12 cellular contexts compared by ENCODE assay signal in genomic region chr5:35876922-35877321, GRCh38. TPM values are rescaled to one million over a fixed set of nuclear protein-coding genes. Genes with fewer than 3 reads are reported as not detected.
DNase-seq lines count a peak whose midpoint lies in the region; ATAC-seq, FAIRE-seq and TF ChIP-seq lines count a peak whose summit lies in the region.
"Had no signal": no experiment of that assay in that cellular context is flagged by ENCODE, and none has a peak within 500 bp of the region (broad histone marks: within the 10 kb centered on the region; RNA-seq: fewer than 3 reads in every experiment).

No MANE protein-coding gene starts in this region.

- no peak for FAIRE-seq in small intestine (lab: Jason Lieb, UNC)
- FAIRE-seq: A549 had no signal

- peak overlapping the region; percentile 98 for H3K27ac ChIP-seq in OCI-LY1 (ENCODE audit: low read depth, low read length, poor library complexity, severe bottlenecking)
- no peak overlapping the region for H3K27ac ChIP-seq in small intestine (ENCODE audit: low read depth in 1 of 2, low read length in 1 of 2)
- no peak overlapping the region for H3K27ac ChIP-seq in SK-N-SH (ENCODE audit: low read depth in 2 of 2, low read length in 1 of 2)
- H3K27ac ChIP-seq: A549, SK-N-MC had no signal

- peaks cover 70% of the 10 kb centered on the region for H3K4me1 ChIP-seq in OCI-LY1 (ENCODE audit: insufficient read depth, low read length, severe bottlenecking)
- peaks cover 0 to 2% of the 10 kb centered on the region in 2 donors for H3K4me1 ChIP-seq in small intestine (ENCODE audit: control insufficient read depth in 2 of 2, insufficient read depth in 1 of 2, low read depth in 1 of 2, low read length in 1 of 2)
- no peaks in the 10 kb centered on the region for H3K4me1 ChIP-seq in SK-N-SH (ENCODE audit: control insufficient read depth in 1 of 2, insufficient read depth in 2 of 2, low read depth in 1 of 2, low read length in 1 of 2)
- H3K4me1 ChIP-seq: A549 had no signal

- no peak overlapping the region for H3K4me2 ChIP-seq in OCI-LY1 (ENCODE audit: low read length)
- no peak overlapping the region for H3K4me2 ChIP-seq in SK-N-SH
- H3K4me2 ChIP-seq: A549 had no signal

- peaks cover 76% of the 10 kb centered on the region for H3K36me3 ChIP-seq in OCI-LY1 (ENCODE audit: insufficient read depth, low read length)
- peaks cover 0 to 3% of the 10 kb centered on the region in 2 donors for H3K36me3 ChIP-seq in small intestine (ENCODE audit: control insufficient read depth in 2 of 2, insufficient read depth in 2 of 2, low read length in 2 of 2)
- H3K36me3 ChIP-seq in SK-N-SH (replicated peaks in 1 of 2; ENCODE audit: control insufficient read depth in 1 of 2, insufficient read depth in 2 of 2, low read length in 1 of 2), result no peaks in the 10 kb centered on the region

- CTCF ChIA-PET in SK-N-SH (lab: Yijun Ruan, JAX), result no interaction called here

- H2AFZ ChIP-seq in OCI-LY1 (ENCODE audit: low read length) (no peak overlapping the region), SK-N-SH (ENCODE audit: low read depth) (no peak overlapping the region)

- no peaks in the 10 kb centered on the region for H3K9me3 ChIP-seq in OCI-LY1 (ENCODE audit: low read length)
- H3K9me3 ChIP-seq in small intestine (ENCODE audit: control insufficient read depth, low read depth), result no peaks in the 10 kb centered on the region
- H3K9me3 ChIP-seq in SK-N-SH, result no peaks in the 10 kb centered on the region
- H3K9me3 ChIP-seq: A549 had no signal

- H3K9me2 ChIP-seq in OCI-LY1 (ENCODE audit: low read depth, low read length) (no peaks in the 10 kb centered on the region), SK-N-SH (no peaks in the 10 kb centered on the region)

- POLR2A ChIA-PET in SK-N-SH (lab: Yijun Ruan, JAX), result no interaction called here

- no peaks in the 10 kb centered on the region for H3F3A ChIP-seq in OCI-LY1 (ENCODE audit: insufficient read depth, low read length)
- no peaks in the 10 kb centered on the region for H3F3A ChIP-seq in SK-N-SH (replicated peaks; ENCODE audit: insufficient read depth)

- DNase-seq in NOMO-1 treated with dmso at 0.1 percent for 144 hours (lab: John Stamatoyannopoulos, UW; ENCODE audit: unreplicated experiment) (peak; percentile 2), NOMO-1 treated with DMSO at 0.1 percent for 48 hours (lab: John Stamatoyannopoulos, UW; ENCODE audit: unreplicated experiment) (no peak), dedifferentiated amniotic fluid mesenchymal stem cell (ENCODE audit: extremely low spot score) (peak; percentile 62), small intestine (peak; percentile 92), SK-N-SH (no peak), NCI-H1092 treated with DMSO at 0.1 percent for 48 hours (lab: John Stamatoyannopoulos, UW) (no peak)
- DNase-seq: NCI-H446 treated with DMSO at 0.1 percent for 48 hours; stimulated activated CD4-positive, alpha-beta T cell treated with anti-CD3 and anti-CD28 coated beads, Interleukin-1b, Interleukin-23, amount 100 ng/mL, for 48 hours had no signal

- WGBS in small intestine, 3 donors, result 8 to 27% (median 15%) methylated on average over 3 of the region's 3 CpGs
- WGBS in SK-N-SH (ENCODE audit: low lambda C conversion rate), result 27% methylated on average over 3 of the region's 3 CpGs

- H3K27me3 ChIP-seq in OCI-LY1 (ENCODE audit: insufficient read depth, low read length) (no peaks in the 10 kb centered on the region), small intestine (ENCODE audit: control insufficient read depth in 2 of 2, insufficient read depth in 2 of 2, low read length in 2 of 2) (no peaks in the 10 kb centered on the region), SK-N-SH (ENCODE audit: insufficient read depth) (no peaks in the 10 kb centered on the region)

- H3K9ac ChIP-seq in OCI-LY1 (ENCODE audit: low read length) (no peak overlapping the region), SK-N-SH (no peak overlapping the region)

- TF ChIP-seq RAD21 in SK-N-SH (IDR thresholded peaks at IDR 0.05; ENCODE audit: low read length), result no peak

- TF ChIP-seq CTCF in OCI-LY1 (IDR thresholded peaks at IDR 0.05; ENCODE audit: low read length) (no peak), SK-N-SH (IDR thresholded peaks at IDR 0.05) (no peak)

- H4K20me1 ChIP-seq in OCI-LY1 (ENCODE audit: insufficient read depth, low read length) (no peaks in the 10 kb centered on the region), SK-N-SH (ENCODE audit: insufficient read depth) (no peaks in the 10 kb centered on the region)

- H3K4me3 ChIP-seq in OCI-LY1 (ENCODE audit: low read depth, low read length, poor library complexity, severe bottlenecking), result no peak overlapping the region
- H3K4me3 ChIP-seq in small intestine (ENCODE audit: low read depth in 1 of 2, low read length in 2 of 2), result no peak overlapping the region
- no peak overlapping the region for H3K4me3 ChIP-seq in SK-N-SH (ENCODE audit: low read depth in 2 of 2, low read length in 1 of 2)
- H3K4me3 ChIP-seq: A549, SK-N-MC had no signal

- ATAC-seq in HG03196 (IDR thresholded peaks at IDR 0.05; ENCODE audit: unreplicated experiment), result no peak
- ATAC-seq: A549 had no signal

- no peak for TF ChIP-seq EP300 in SK-N-SH (IDR thresholded peaks at IDR 0.05; ENCODE audit: borderline replicate concordance in 1 of 2, low read depth in 1 of 2, low read length in 1 of 2)

- H3K79me2 ChIP-seq in OCI-LY1 (ENCODE audit: insufficient read depth, low read length), result no peaks in the 10 kb centered on the region
- no peaks in the 10 kb centered on the region for H3K79me2 ChIP-seq in SK-N-SH (ENCODE audit: insufficient read depth)

TF ChIP-seq in SK-N-SH, 30 proteins besides CTCF, POLR2A, EP300 and RAD21:
- TF ChIP-seq NFIC (IDR thresholded peaks at IDR 0.05; ENCODE audit: borderline replicate concordance), result no peak
- no peak for TF ChIP-seq GATA2 (CRISPR knock-in tag; IDR thresholded peaks at IDR 0.05)
- no peak for TF ChIP-seq USF2 (IDR thresholded peaks at IDR 0.05; ENCODE audit: borderline replicate concordance, low read depth, low read length)
- no peak for TF ChIP-seq ELF1 (IDR thresholded peaks at IDR 0.05)
- TF ChIP-seq NRF1 (IDR thresholded peaks at IDR 0.05; ENCODE audit: low read depth, low read length), result no peak
- TF ChIP-seq IRF3 (IDR thresholded peaks at IDR 0.05; ENCODE audit: low read depth, low read length), result no peak
- TF ChIP-seq EZH2phosphoT487 (IDR thresholded peaks at IDR 0.05; ENCODE audit: borderline replicate concordance, low read depth), result no peak
- no peak for TF ChIP-seq TCF12 (IDR thresholded peaks at IDR 0.05)
- no peak for TF ChIP-seq TEAD4 (IDR thresholded peaks at IDR 0.05; ENCODE audit: borderline replicate concordance, insufficient read depth)
- no peak for TF ChIP-seq MXI1 (IDR thresholded peaks at IDR 0.05; ENCODE audit: low read depth, low read length)
- no peak for TF ChIP-seq CHD2 (IDR thresholded peaks at IDR 0.05; ENCODE audit: low read length, partially characterized antibody)
- TF ChIP-seq USF1 (IDR thresholded peaks at IDR 0.05; ENCODE audit: borderline replicate concordance, low read depth), result no peak
- TF ChIP-seq FOXJ3 (CRISPR knock-in tag; IDR thresholded peaks at IDR 0.05), result no peak
- TF ChIP-seq ZBTB33 (IDR thresholded peaks at IDR 0.05; ENCODE audit: borderline replicate concordance, low read depth), result no peak
- TF ChIP-seq SMC3 (IDR thresholded peaks at IDR 0.05; ENCODE audit: low read depth, low read length), result no peak
- TF ChIP-seq GABPA (IDR thresholded peaks at IDR 0.05; ENCODE audit: low read depth), result no peak
- TF ChIP-seq RFX5 (IDR thresholded peaks at IDR 0.05; ENCODE audit: low read length), result no peak
- no peak for TF ChIP-seq FOSL2 (IDR thresholded peaks at IDR 0.05; ENCODE audit: borderline replicate concordance, low read depth)

RNA-seq across cellular contexts. Expression of gene IL7R, which starts 20.2 kb away (rescaled TPM):
- polyA plus RNA-seq in small intestine (1 to 10 TPM; 2.9 to 8.0 (median 5.9) TPM), SK-N-SH (2012; rRNA removed) (3.0 and 4.5 TPM in 2 replicates)
- polyA plus RNA-seq in SK-N-SH (2012; cell fraction: cytosol; rRNA removed), result 3.8 and 3.9 TPM in 2 replicates
- 3.3 and 4.0 TPM in 2 replicates for polyA plus RNA-seq in SK-N-SH (2012; cell fraction: nucleus; rRNA removed)

Comparison
In these comparisons a context has a peak if more than half of its experiments do, and no peak if none do; other contexts are left out.
1. DNase-seq: peak in NOMO-1 treated with dmso at 0.1 percent for 144 hours (single experiment), dedifferentiated amniotic fluid mesenchymal stem cell (single experiment) and small intestine (single experiment); none in NOMO-1 treated with DMSO at 0.1 percent for 48 hours (single experiment), SK-N-SH (single experiment) and NCI-H1092 treated with DMSO at 0.1 percent for 48 hours (single experiment).